In genomic region chr9:81506941-81507864, GRCh38 we compare ENCODE assay signal across 2 cellular contexts.
TF ChIP-seq lines count a peak whose summit lies in the region.

No MANE protein-coding gene starts in this region.

TF ChIP-seq in IMR-90, 13 proteins besides CTCF, POLR2A, EP300 and RAD21 (continued from another document):
- TF ChIP-seq MXI1 (IDR thresholded peaks at IDR 0.05; ENCODE audit: borderline replicate concordance, low read depth, low read length): no peak

TF ChIP-seq in HepG2, 621 proteins besides CTCF, POLR2A, EP300 and RAD21:
- TF ChIP-seq MAFF (IDR thresholded peaks at IDR 0.05; ENCODE audit: low read depth, low read length) (peak; percentile 53), SOX5 (CRISPR knock-in tag; IDR thresholded peaks at IDR 0.05; ENCODE audit: borderline replicate concordance) (no peak), MAFK (conservative IDR thresholded peaks at IDR 0.05 in 1 of 2, IDR thresholded peaks at IDR 0.05 in 1 of 2; ENCODE audit: low read length in 2 of 2) (peak; percentile 28 to 74; a peak in 3 of 4 replicates)
